In genomic region chr9:136159851-136160250, GRCh38 we compare ENCODE assay signal across 1 cellular context.
TF ChIP-seq lines count a peak whose summit lies in the region.

No MANE protein-coding gene starts in this region.

TF ChIP-seq in WTC11, 78 proteins besides CTCF, POLR2A, EP300 and RAD21 (continued from another document):
- TF ChIP-seq PRDM15 (CRISPR knock-in tag; IDR thresholded peaks at IDR 0.05) (no peak), OVOL2 (CRISPR knock-in tag; IDR thresholded peaks at IDR 0.05; ENCODE audit: borderline replicate concordance) (no peak), CBFB (CRISPR knock-in tag; IDR thresholded peaks at IDR 0.05; ENCODE audit: low read depth) (no peak), ZNF396 (CRISPR knock-in tag; IDR thresholded peaks at IDR 0.05; ENCODE audit: borderline replicate concordance) (no peak), ZNF532 (CRISPR knock-in tag; IDR thresholded peaks at IDR 0.05; ENCODE audit: borderline replicate concordance) (no peak), ATF6 (CRISPR knock-in tag; IDR thresholded peaks at IDR 0.05) (no peak), AR (CRISPR knock-in tag; IDR thresholded peaks at IDR 0.05) (no peak), ATF2 (CRISPR knock-in tag; IDR thresholded peaks at IDR 0.05; ENCODE audit: borderline replicate concordance, low read depth) (no peak), USF1 (CRISPR knock-in tag; IDR thresholded peaks at IDR 0.05) (no peak), E2F5 (CRISPR knock-in tag; IDR thresholded peaks at IDR 0.05) (no peak)
